ENCODE assay signal across 15 cellular contexts in genomic region chr3:172519241-172519640, GRCh38. TPM values are rescaled to one million over a fixed set of nuclear protein-coding genes. Genes with fewer than 3 reads are reported as not detected.
DNase-seq lines count a peak whose midpoint lies in the region; ATAC-seq and TF ChIP-seq lines count a peak whose summit lies in the region.
"Had no signal": no experiment of that assay in that cellular context is flagged by ENCODE, and none has a peak within 500 bp of the region (broad histone marks: within the 10 kb centered on the region; RNA-seq: fewer than 3 reads in every experiment).

No MANE protein-coding gene starts in this region.

- no peak for ATAC-seq in stimulated activated effector memory CD8-positive, alpha-beta T cell treated with anti-CD3 and anti-CD28 coated beads, Interleukin-12 subunit alpha, Interleukin-12 subunit beta, amount 100 ng/mL, for 72 hours
- ATAC-seq in HG03521 (IDR thresholded peaks at IDR 0.05; ENCODE audit: unreplicated experiment), result no peak
- ATAC-seq: activated CD4-positive, CD25-positive, alpha-beta regulatory T cell treated with anti-CD3 and anti-CD28 coated beads, Interleukin-2, amount 50 U/mL, for 24 hours; GM23338 had no signal

- 54 to 70% methylated on average over 1 of the region's 1 CpG for WGBS in sigmoid colon, 2 donors

- no peak overlapping the region for H3K4me3 ChIP-seq in sigmoid colon
- no peak overlapping the region for H3K4me3 ChIP-seq in BE2C (ENCODE audit: low read depth, low read length)
- H3K4me3 ChIP-seq: cardiac muscle cell, GM23338 had no signal

- H3K4me1 ChIP-seq in sigmoid colon (peaks cover 0 to 38% (median 31%) of the 10 kb centered on the region in 4 donors), BE2C (no peaks in the 10 kb centered on the region)

- H3K9me3 Mint-ChIP-seq in activated naive CD4-positive, alpha-beta T cell treated with anti-CD3 and anti-CD28 coated beads for 36 hours, result no peaks in the 10 kb centered on the region
- H3K9me3 Mint-ChIP-seq in stimulated activated effector memory CD8-positive, alpha-beta T cell treated with anti-CD3 and anti-CD28 coated beads, Interleukin-12 subunit alpha, Interleukin-12 subunit beta, amount 100 ng/mL, for 72 hours, result no peaks in the 10 kb centered on the region
- H3K9me3 Mint-ChIP-seq: GM23338 had no signal

- H3K4me3 Mint-ChIP-seq in activated naive CD4-positive, alpha-beta T cell treated with anti-CD3 and anti-CD28 coated beads for 36 hours, result peak overlapping the region; percentile 96
- H3K4me3 Mint-ChIP-seq in stimulated activated effector memory CD8-positive, alpha-beta T cell treated with anti-CD3 and anti-CD28 coated beads, Interleukin-12 subunit alpha, Interleukin-12 subunit beta, amount 100 ng/mL, for 72 hours, result peak overlapping the region; percentile 81
- H3K4me3 Mint-ChIP-seq: GM23338 had no signal

- peaks cover 59% of the 10 kb centered on the region for H3K36me3 Mint-ChIP-seq in activated naive CD4-positive, alpha-beta T cell treated with anti-CD3 and anti-CD28 coated beads for 36 hours (ENCODE audit: low read depth)
- peaks cover 64% of the 10 kb centered on the region for H3K36me3 Mint-ChIP-seq in stimulated activated effector memory CD8-positive, alpha-beta T cell treated with anti-CD3 and anti-CD28 coated beads, Interleukin-12 subunit alpha, Interleukin-12 subunit beta, amount 100 ng/mL, for 72 hours

- TF ChIP-seq POLR2A in sigmoid colon (IDR thresholded peaks at IDR 0.05), result no peak

- DNase-seq in activated naive CD4-positive, alpha-beta T cell treated with anti-CD3 and anti-CD28 coated beads for 36 hours, result no peak
- no peak for DNase-seq in activated naive CD4-positive, alpha-beta T cell (lab: John Stamatoyannopoulos, UW)
- DNase-seq in fibroblast of peridontal ligament (ENCODE audit: extremely low read depth), result peak; percentile 65
- no peak for DNase-seq in stimulated activated effector memory CD8-positive, alpha-beta T cell treated with anti-CD3 and anti-CD28 coated beads, Interleukin-12 subunit alpha, Interleukin-12 subunit beta, amount 100 ng/mL, for 72 hours (ENCODE audit: low spot score in 2 of 2)
- no peak for DNase-seq in sigmoid colon
- no peak for DNase-seq in BE2C
- DNase-seq: activated gamma-delta T cell; NCI-H2029 treated with DMSO at 0.1 percent for 48 hours; stimulated activated CD4-positive, alpha-beta T cell treated with anti-CD3 and anti-CD28 coated beads, Interleukin-4, amount 100 ng/mL, for 24 hours had no signal

- peak overlapping the region; percentile 96 for H3K27ac Mint-ChIP-seq in activated naive CD4-positive, alpha-beta T cell treated with anti-CD3 and anti-CD28 coated beads for 36 hours
- H3K27ac Mint-ChIP-seq in stimulated activated effector memory CD8-positive, alpha-beta T cell treated with anti-CD3 and anti-CD28 coated beads, Interleukin-12 subunit alpha, Interleukin-12 subunit beta, amount 100 ng/mL, for 72 hours, result peak overlapping the region; percentile 79
- H3K27ac Mint-ChIP-seq: GM23338 had no signal

- H3K4me1 Mint-ChIP-seq in activated naive CD4-positive, alpha-beta T cell treated with anti-CD3 and anti-CD28 coated beads for 36 hours (ENCODE audit: low read depth), result peaks cover 67% of the 10 kb centered on the region
- peaks cover 84% of the 10 kb centered on the region for H3K4me1 Mint-ChIP-seq in stimulated activated effector memory CD8-positive, alpha-beta T cell treated with anti-CD3 and anti-CD28 coated beads, Interleukin-12 subunit alpha, Interleukin-12 subunit beta, amount 100 ng/mL, for 72 hours

- no peaks in the 10 kb centered on the region for H3K27me3 Mint-ChIP-seq in activated naive CD4-positive, alpha-beta T cell treated with anti-CD3 and anti-CD28 coated beads for 36 hours (ENCODE audit: low read depth)

- H3K36me3 ChIP-seq in sigmoid colon (no peaks in the 10 kb centered on the region), BE2C (no peaks in the 10 kb centered on the region)
- H3K36me3 ChIP-seq: cardiac muscle cell had no signal

- H3K9me3 ChIP-seq in sigmoid colon (no peaks in the 10 kb centered on the region), BE2C (no peaks in the 10 kb centered on the region)

- intact Hi-C loops in activated naive CD4-positive, alpha-beta T cell treated with anti-CD3 and anti-CD28 coated beads for 36 hours (cut with micrococcal nuclease), result loop anchor here (2.0 kb wide), 1 partner anchor 672 kb away; no protein-coding TSS in a partner anchor
- intact Hi-C loops in sigmoid colon (cut with DNase I), result no loop called here

- TF ChIP-seq EP300 in sigmoid colon (IDR thresholded peaks at IDR 0.05), result no peak

- H3K27ac ChIP-seq in VCaP, result peak overlapping the region; percentile 90
- peak overlapping the region in 1 of 4 donors; percentile 11 for H3K27ac ChIP-seq in sigmoid colon
- H3K27ac ChIP-seq: cardiac muscle cell had no signal

- H3K27me3 ChIP-seq in sigmoid colon (no peaks in the 10 kb centered on the region), BE2C (peaks cover 4% of the 10 kb centered on the region; the same call in 1 of the 2 replicates)
- H3K27me3 ChIP-seq: cardiac muscle cell had no signal

- CTCF ChIA-PET in activated naive CD4-positive, alpha-beta T cell treated with anti-CD3 and anti-CD28 coated beads for 36 hours (lab: Charles Lee), result interaction anchor here (1.0 to 9.9 kb wide), 5 partner anchors 11 to 75 kb away, joined by 3 to 122 read pairs (median 4); no protein-coding TSS in a partner anchor

- TF ChIP-seq CTCF in VCaP (conservative IDR thresholded peaks at IDR 0.05), result no peak
- TF ChIP-seq CTCF in sigmoid colon (IDR thresholded peaks at IDR 0.05), result no peak
- TF ChIP-seq CTCF in BE2C (IDR thresholded peaks at IDR 0.05; ENCODE audit: low read depth, low read length), result no peak

RNA-seq across cellular contexts. Expression of gene TNFSF10, which starts 4.0 kb away (rescaled TPM):
- 10 to 100 TPM; 31.8 to 32.7 TPM for total RNA-seq in activated naive CD4-positive, alpha-beta T cell treated with anti-CD3 and anti-CD28 coated beads for 36 hours
- 10 to 100 TPM; 17.9 to 36.4 (median 29.9) TPM for total RNA-seq in sigmoid colon
- polyA plus RNA-seq in sigmoid colon, result 10 to 100 TPM; 37.8 to 76.8 (median 51.1) TPM
- 0.45 TPM for polyA plus RNA-seq in BE2C (2012; ENCODE audit: insufficient read depth, insufficient read length, low read depth)
- total RNA-seq: cardiac muscle cell, GM23338, HT1080 had no signal
- polyA plus RNA-seq: cardiac muscle cell had no signal
